In genomic region chr15:78732634-78733033, GRCh38 we compare ENCODE assay signal across 22 cellular contexts.
"Had no signal": no experiment of that assay in that cellular context is flagged by ENCODE, and none has a peak within 500 bp of the region (broad histone marks: within the 10 kb centered on the region; RNA-seq: fewer than 3 reads in every experiment).

No MANE protein-coding gene starts in this region.

- H3K4me3 Mint-ChIP-seq: IgD-negative memory B cell had no signal

- H3K27ac Mint-ChIP-seq: IgD-negative memory B cell had no signal

- H3K9ac ChIP-seq: KMS-11, SK-N-SH had no signal

- H3K27ac ChIP-seq: HL-60, KMS-11 had no signal

- ATAC-seq: K562 had no signal

- H3K36me3 Mint-ChIP-seq: IgD-negative memory B cell had no signal

- H3K9me3 ChIP-seq: SK-N-SH had no signal

- H3K4me3 ChIP-seq: K562 had no signal

- DNase-seq: Kasumi-1, MM.1S, NCI-H1048, NCI-H1105, NCI-H1417, NCI-H1436 treated with DMSO at 0.1 percent for 48 hours, NCI-H1694, NCI-H187 treated with DMSO at 0.1 percent for 48 hours, NCI-H2029 treated with DMSO at 0.1 percent for 48 hours, NCI-H2227 treated with DMSO at 0.1 percent for 48 hours, NCI-H446, NCI-H510A, NCI-H524 treated with DMSO at 0.1 percent for 48 hours, NCI-H69, NCI-H774, RPMI8226, SHP77, SK-N-SH had no signal
